1 cellular context compared by ENCODE assay signal in the genomic region with DNA sequence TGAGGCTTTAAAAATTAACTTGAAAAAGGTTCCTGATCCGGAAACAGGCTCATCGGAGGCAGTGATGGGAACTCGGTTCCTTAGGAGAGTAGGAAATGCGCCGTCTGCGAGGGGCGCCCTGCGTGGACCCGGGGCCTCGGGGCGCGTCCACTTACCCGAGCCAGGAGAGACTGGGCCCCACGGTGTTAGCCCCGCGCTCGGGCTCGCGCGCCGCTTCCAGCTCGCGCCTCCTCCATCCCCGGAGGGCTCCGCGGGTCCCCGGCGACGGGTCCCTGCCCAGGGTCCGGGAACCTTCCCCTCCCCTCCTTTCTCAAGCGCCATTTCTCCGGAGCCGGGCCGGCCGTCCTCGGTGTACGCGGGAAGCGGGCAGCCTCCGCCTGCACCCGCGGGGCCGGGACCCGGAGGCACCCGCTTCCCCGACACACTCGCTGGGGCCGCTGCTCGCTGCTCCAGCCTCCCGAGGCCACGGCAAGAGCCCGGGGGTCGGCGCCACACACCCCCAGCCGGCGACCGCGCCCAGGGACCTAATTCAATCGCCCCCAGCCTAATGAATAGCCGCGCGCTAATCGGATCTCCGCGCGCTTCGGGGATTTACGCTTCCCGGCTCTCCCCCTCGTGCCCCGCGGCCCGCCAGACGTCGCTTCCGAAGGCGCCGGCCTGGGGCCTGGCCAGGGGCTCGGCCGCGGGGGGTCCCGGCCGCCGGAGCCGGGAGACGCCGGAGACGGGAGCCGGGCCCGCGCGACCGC.
TF ChIP-seq lines count a peak whose summit lies in the region.

No MANE protein-coding gene starts in this region.

TF ChIP-seq in HEK293, 187 proteins besides CTCF, POLR2A, EP300 and RAD21 (continued from another document and continues in another):
- TF ChIP-seq ZNF560 (tag by site-specific recombination; IDR thresholded peaks at IDR 0.05; ENCODE audit: borderline replicate concordance), result no peak
- no peak for TF ChIP-seq GFI1B (tag by site-specific recombination; IDR thresholded peaks at IDR 0.05)
- TF ChIP-seq ZNF24 (tag by site-specific recombination; IDR thresholded peaks at IDR 0.05), result peak; percentile 63; the same call in 1 of the 2 replicates
- no peak for TF ChIP-seq ZNF664 (tag by site-specific recombination; IDR thresholded peaks at IDR 0.05)
- peak; percentile 47 for TF ChIP-seq KLF9 (tag by site-specific recombination; IDR thresholded peaks at IDR 0.05; ENCODE audit: low read depth)
- TF ChIP-seq ZNF791 (tag by site-specific recombination; IDR thresholded peaks at IDR 0.05), result 0 out of 2 replicates have a peak, but pooled peaks have one; percentile 15
- TF ChIP-seq ZNF169 (tag by site-specific recombination; IDR thresholded peaks at IDR 0.05), result peak; percentile 59; the same call in 1 of the 2 replicates
- TF ChIP-seq, protein P1, sequence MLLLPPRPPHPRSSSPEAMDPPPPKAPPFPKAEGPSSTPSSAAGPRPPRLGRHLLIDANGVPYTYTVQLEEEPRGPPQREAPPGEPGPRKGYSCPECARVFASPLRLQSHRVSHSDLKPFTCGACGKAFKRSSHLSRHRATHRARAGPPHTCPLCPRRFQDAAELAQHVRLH (tag by site-specific recombination; IDR thresholded peaks at IDR 0.05), result no peak
- peak; percentile 72; the same call in 1 of the 2 replicates for TF ChIP-seq ZNF23 (tag by site-specific recombination; IDR thresholded peaks at IDR 0.05; ENCODE audit: borderline replicate concordance)
- no peak for TF ChIP-seq ZSCAN23 (tag by site-specific recombination; IDR thresholded peaks at IDR 0.05)
- peak; percentile 42; the same call in 1 of the 2 replicates for TF ChIP-seq ZNF692 (tag by site-specific recombination; IDR thresholded peaks at IDR 0.05)
- TF ChIP-seq, protein P2, sequence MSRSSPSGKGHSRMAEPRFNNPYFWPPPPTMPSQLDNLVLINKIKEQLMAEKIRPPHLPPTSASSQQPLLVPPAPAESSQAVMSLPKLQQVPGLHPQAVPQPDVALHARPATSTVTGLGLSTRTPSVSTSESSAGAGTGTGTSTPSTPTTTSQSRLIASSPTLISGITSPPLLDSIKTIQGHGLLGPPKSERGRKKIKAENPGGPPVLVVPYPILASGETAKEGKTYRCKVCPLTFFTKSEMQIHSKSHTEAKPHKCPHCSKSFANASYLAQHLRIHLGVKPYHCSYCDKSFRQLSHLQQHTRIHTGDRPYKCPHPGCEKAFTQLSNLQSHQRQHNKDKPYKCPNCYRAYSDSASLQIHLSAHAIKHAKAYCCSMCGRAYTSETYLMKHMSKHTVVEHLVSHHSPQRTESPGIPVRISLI (tag by site-specific recombination; IDR thresholded peaks at IDR 0.05), result no peak
- TF ChIP-seq ZNF558 (tag by site-specific recombination; IDR thresholded peaks at IDR 0.05), result no peak
- no peak for TF ChIP-seq ZNF704 (tag by site-specific recombination; IDR thresholded peaks at IDR 0.05)
- no peak for TF ChIP-seq HOXC10 (CRISPR knock-in tag; IDR thresholded peaks at IDR 0.05)
- TF ChIP-seq ZNF132 (tag by site-specific recombination; IDR thresholded peaks at IDR 0.05; ENCODE audit: borderline replicate concordance), result no peak
- no peak for TF ChIP-seq ZNF488 (tag by site-specific recombination; IDR thresholded peaks at IDR 0.05)
- no peak for TF ChIP-seq SCRT2 (tag by site-specific recombination; IDR thresholded peaks at IDR 0.05)
- TF ChIP-seq ZNF2 (tag by site-specific recombination; IDR thresholded peaks at IDR 0.05), result peak; percentile 72
- TF ChIP-seq KLF10 (tag by site-specific recombination; IDR thresholded peaks at IDR 0.05), result peak; percentile 31; the same call in 1 of the 2 replicates
- TF ChIP-seq, protein P3, sequence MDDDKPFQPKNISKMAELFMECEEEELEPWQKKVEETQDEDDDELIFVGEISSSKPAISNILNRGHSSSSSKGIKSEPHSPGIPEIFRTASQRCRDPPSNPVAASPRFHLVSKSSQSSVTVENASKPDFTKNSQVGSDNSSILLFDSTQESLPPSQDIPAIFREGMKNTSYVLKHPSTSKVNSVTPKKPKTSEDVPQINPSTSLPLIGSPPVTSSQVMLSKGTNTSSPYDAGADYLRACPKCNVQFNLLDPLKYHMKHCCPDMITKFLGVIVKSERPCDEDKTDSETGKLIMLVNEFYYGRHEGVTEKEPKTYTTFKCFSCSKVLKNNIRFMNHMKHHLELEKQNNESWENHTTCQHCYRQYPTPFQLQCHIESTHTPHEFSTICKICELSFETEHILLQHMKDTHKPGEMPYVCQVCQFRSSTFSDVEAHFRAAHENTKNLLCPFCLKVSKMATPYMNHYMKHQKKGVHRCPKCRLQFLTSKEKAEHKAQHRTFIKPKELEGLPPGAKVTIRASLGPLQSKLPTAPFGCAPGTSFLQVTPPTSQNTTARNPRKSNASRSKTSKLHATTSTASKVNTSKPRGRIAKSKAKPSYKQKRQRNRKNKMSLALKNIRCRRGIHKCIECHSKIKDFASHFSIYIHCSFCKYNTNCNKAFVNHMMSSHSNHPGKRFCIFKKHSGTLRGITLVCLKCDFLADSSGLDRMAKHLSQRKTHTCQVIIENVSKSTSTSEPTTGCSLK (tag by site-specific recombination; IDR thresholded peaks at IDR 0.05), result no peak
- no peak for TF ChIP-seq ZNF184 (tag by site-specific recombination; IDR thresholded peaks at IDR 0.05)
- TF ChIP-seq ZNF174 (tag by site-specific recombination; IDR thresholded peaks at IDR 0.05), result no peak
- no peak for TF ChIP-seq SP3 (tag by site-specific recombination; IDR thresholded peaks at IDR 0.05)
- peak; percentile 92; the same call in 1 of the 2 replicates for TF ChIP-seq ZNF624 (tag by site-specific recombination; IDR thresholded peaks at IDR 0.05)
- peak; percentile 99 for TF ChIP-seq ZBTB48 (tag by site-specific recombination; IDR thresholded peaks at IDR 0.05)
- peak; percentile 67; the same call in 1 of the 2 replicates for TF ChIP-seq ZFP69B (tag by site-specific recombination; IDR thresholded peaks at IDR 0.05)
- TF ChIP-seq KLF16 (tag by site-specific recombination; IDR thresholded peaks at IDR 0.05), result 0 out of 2 replicates have a peak, but pooled peaks have one; percentile 29
- TF ChIP-seq SP7 (tag by site-specific recombination; IDR thresholded peaks at IDR 0.05), result peak; percentile 72
- TF ChIP-seq ZNF76 (tag by site-specific recombination; IDR thresholded peaks at IDR 0.05; ENCODE audit: borderline replicate concordance, low read depth), result no peak
- peak; percentile 66; the same call in 1 of the 2 replicates for TF ChIP-seq ZNF660 (tag by site-specific recombination; IDR thresholded peaks at IDR 0.05)
- TF ChIP-seq INSM2 (tag by site-specific recombination; IDR thresholded peaks at IDR 0.05), result 0 out of 2 replicates have a peak, but pooled peaks have one; percentile 50
- no peak for TF ChIP-seq ZNF707 (tag by site-specific recombination; IDR thresholded peaks at IDR 0.05)
- no peak for TF ChIP-seq PRDM2 (tag by site-specific recombination; IDR thresholded peaks at IDR 0.05; ENCODE audit: borderline replicate concordance)
- TF ChIP-seq ZNF521 (tag by site-specific recombination; IDR thresholded peaks at IDR 0.05), result no peak
- TF ChIP-seq KLF1 (tag by site-specific recombination; IDR thresholded peaks at IDR 0.05), result no peak
- TF ChIP-seq ZNF701 (tag by site-specific recombination; IDR thresholded peaks at IDR 0.05), result no peak
- no peak for TF ChIP-seq ZNF366 (tag by site-specific recombination; conservative IDR thresholded peaks at IDR 0.05)
- TF ChIP-seq ZXDB (tag by site-specific recombination; IDR thresholded peaks at IDR 0.05), result peak; percentile 34
- no peak for TF ChIP-seq REPIN1 (tag by site-specific recombination; IDR thresholded peaks at IDR 0.05; ENCODE audit: low read depth)
- no peak for TF ChIP-seq ZFHX2 (tag by site-specific recombination; conservative IDR thresholded peaks at IDR 0.05)
- no peak for TF ChIP-seq ZNF514 (tag by site-specific recombination; IDR thresholded peaks at IDR 0.05)
- no peak for TF ChIP-seq EGR2 (tag by site-specific recombination; IDR thresholded peaks at IDR 0.05; ENCODE audit: low read depth)
- TF ChIP-seq PRDM1 (tag by site-specific recombination; IDR thresholded peaks at IDR 0.05), result no peak
- no peak for TF ChIP-seq ELK4 (IDR thresholded peaks at IDR 0.05; ENCODE audit: borderline replicate concordance, low read depth, low read length)
- peak; percentile 48 for TF ChIP-seq SP2 (tag by site-specific recombination; IDR thresholded peaks at IDR 0.05)
